ENCODE assay signal across 8 cellular contexts in genomic region chr15:41501961-41502786, GRCh38. TPM values are rescaled to one million over a fixed set of nuclear protein-coding genes. Genes with fewer than 3 reads are reported as not detected.
DNase-seq lines count a peak whose midpoint lies in the region; ATAC-seq, FAIRE-seq and TF ChIP-seq lines count a peak whose summit lies in the region.

No MANE protein-coding gene starts in this region.

- no peaks in the 10 kb centered on the region for H3K9me3 ChIP-seq in breast epithelium
- H3K9me3 ChIP-seq in lower lobe of right lung: no peaks in the 10 kb centered on the region
- H3K9me3 ChIP-seq in tibial nerve: no peaks in the 10 kb centered on the region

- H3K36me3 ChIP-seq in breast epithelium (no peaks in the 10 kb centered on the region), lower lobe of right lung (no peaks in the 10 kb centered on the region), tibial nerve (no peaks in the 10 kb centered on the region)

- H3K4me3 Mint-ChIP-seq in MCF 10A (ENCODE audit: unreplicated experiment): no peak overlapping the region

- POLR2A ChIA-PET in MCF 10A (lab: Yijun Ruan, JAX): no interaction called here

- H3K27ac ChIP-seq in breast epithelium: no peak overlapping the region
- H3K27ac ChIP-seq in lower lobe of right lung: no peak overlapping the region
- no peak overlapping the region for H3K27ac ChIP-seq in tibial nerve

- CTCF ChIA-PET in MCF 10A (lab: Yijun Ruan, JAX): no interaction called here

- TF ChIP-seq EP300 in tibial nerve (IDR thresholded peaks at IDR 0.05): no peak

- no peaks in the 10 kb centered on the region for H3K9me3 Mint-ChIP-seq in MCF 10A (ENCODE audit: unreplicated experiment)
- H3K9me3 Mint-ChIP-seq in activated naive CD4-positive, alpha-beta T cell treated with anti-CD3 and anti-CD28 coated beads, Interleukin-2, amount 50 U/mL, for 72 hours: no peaks in the 10 kb centered on the region

- no peak for FAIRE-seq in urothelium cell line (lab: Jason Lieb, UNC)

- TF ChIP-seq POLR2A in breast epithelium (IDR thresholded peaks at IDR 0.05) (no peak), tibial nerve (IDR thresholded peaks at IDR 0.05) (no peak)

- H3K27me3 ChIP-seq in breast epithelium: peaks cover 14 to 42% of the 10 kb centered on the region in 2 donors
- peaks cover 48% of the 10 kb centered on the region for H3K27me3 ChIP-seq in lower lobe of right lung (ENCODE audit: low read depth)
- peaks cover 0 to 80% of the 10 kb centered on the region in 2 donors for H3K27me3 ChIP-seq in tibial nerve

- no peaks in the 10 kb centered on the region for H3K4me1 Mint-ChIP-seq in MCF 10A (ENCODE audit: insufficient read depth, unreplicated experiment)

- H3K4me1 ChIP-seq in breast epithelium (peaks cover 6 to 12% of the 10 kb centered on the region in 2 donors), lower lobe of right lung (peaks cover 25% of the 10 kb centered on the region), tibial nerve (peaks cover 0 to 22% (median 17%) of the 10 kb centered on the region in 4 donors)

- no peak for DNase-seq in breast epithelium (ENCODE audit: low spot score in 2 of 2)
- DNase-seq in MCF 10A (ENCODE audit: unreplicated experiment): no peak
- peak in 1 of 2 donors; percentile 37 for DNase-seq in activated naive CD4-positive, alpha-beta T cell treated with anti-CD3 and anti-CD28 coated beads, Interleukin-2, amount 50 U/mL, for 72 hours (ENCODE audit: low spot score in 2 of 2)
- DNase-seq in lower lobe of right lung: peak; percentile 62
- DNase-seq in tibial nerve (ENCODE audit: low spot score in 2 of 2): no peak
- DNase-seq in GM19238 (ENCODE audit: insufficient read length, low spot score): no peak
- no peak for DNase-seq in urothelium cell line (ENCODE audit: low spot score)
- no peak for DNase-seq in EL

- WGBS in tibial nerve, 2 donors: 2 to 9% methylated on average over 44 to 45 of the region's 59 CpGs

- TF ChIP-seq CTCF in breast epithelium (IDR thresholded peaks at IDR 0.05) (no peak), MCF 10A (IDR thresholded peaks at IDR 0.05; ENCODE audit: unreplicated experiment) (no peak), lower lobe of right lung (IDR thresholded peaks at IDR 0.05) (no peak), tibial nerve (IDR thresholded peaks at IDR 0.05) (no peak)

- no peaks in the 10 kb centered on the region for H3K36me3 Mint-ChIP-seq in MCF 10A (ENCODE audit: insufficient read depth, unreplicated experiment)
- H3K36me3 Mint-ChIP-seq in activated naive CD4-positive, alpha-beta T cell treated with anti-CD3 and anti-CD28 coated beads, Interleukin-2, amount 50 U/mL, for 72 hours: no peaks in the 10 kb centered on the region

- no peak overlapping the region for H3K27ac Mint-ChIP-seq in MCF 10A (ENCODE audit: low read depth, unreplicated experiment)
- H3K27ac Mint-ChIP-seq in activated naive CD4-positive, alpha-beta T cell treated with anti-CD3 and anti-CD28 coated beads, Interleukin-2, amount 50 U/mL, for 72 hours: no peak overlapping the region

- no peaks in the 10 kb centered on the region for H3K27me3 Mint-ChIP-seq in MCF 10A (ENCODE audit: insufficient read depth, unreplicated experiment)

- no TSS peak for BruUV-seq in MCF 10A (replicated peaks; lab: Mats Ljungman, UMichigan)

- H3K4me3 ChIP-seq in breast epithelium (peak overlapping the region in 2 of 3 donors; percentile 36 to 58), lower lobe of right lung (peak overlapping the region; percentile 42), tibial nerve (peak overlapping the region in 3 of 4 donors; percentile 9 to 22 (median 15))

- intact Hi-C loops in breast epithelium (cut with DNase I; ENCODE audit: low total_unique reads): no loop called here
- intact Hi-C loops in MCF 10A (cut with micrococcal nuclease): no loop called here
- intact Hi-C loops in lower lobe of right lung (cut with DNase I): no loop called here

- ATAC-seq in activated naive CD4-positive, alpha-beta T cell treated with anti-CD3 and anti-CD28 coated beads, Interleukin-2, amount 50 U/mL, for 72 hours: peak; percentile 50 to 56
- peak; percentile 36 to 57 for ATAC-seq in lower lobe of right lung

RNA-seq across cellular contexts. Expression of gene ITPKA, which starts 8.5 kb away (rescaled TPM):
- under 1 TPM in 1 of 3 donors, not detected in 2; 0.15 TPM for total RNA-seq in breast epithelium
- total RNA-seq in MCF 10A (2022): 13.5 and 23.4 TPM in 2 replicates
- total RNA-seq in activated naive CD4-positive, alpha-beta T cell treated with anti-CD3 and anti-CD28 coated beads, Interleukin-2, amount 50 U/mL, for 72 hours: 1 to 10 TPM; 1.2 to 7.1 TPM
- 0.32 TPM for total RNA-seq in lower lobe of right lung
- total RNA-seq in tibial nerve: not detected

RNA-seq across cellular contexts. Expression of gene LTK, which starts 11.5 kb away (rescaled TPM):
- under 1 TPM in 2 of 3 donors, not detected in 1; 0.29 to 0.66 TPM for total RNA-seq in breast epithelium
- total RNA-seq in MCF 10A (2022): 0.17 TPM in 1 of 2 replicates, not detected in the other
- under 1 TPM; 0.20 to 0.51 TPM for total RNA-seq in activated naive CD4-positive, alpha-beta T cell treated with anti-CD3 and anti-CD28 coated beads, Interleukin-2, amount 50 U/mL, for 72 hours
- 25.9 TPM for total RNA-seq in lower lobe of right lung
- total RNA-seq in tibial nerve: under 1 TPM in 2 of 4 donors, not detected in 2; 0.39 to 0.90 TPM

RNA-seq across cellular contexts. Expression of gene RPAP1, which starts 41.9 kb away (rescaled TPM):
- total RNA-seq in breast epithelium (10 to 100 TPM; 22.7 to 28.2 (median 27.1) TPM), MCF 10A (2022) (37.5 and 45.1 TPM in 2 replicates), lower lobe of right lung (28.5 TPM), tibial nerve (10 to 100 TPM; 16.4 to 47.7 (median 31.8) TPM)
- total RNA-seq in activated naive CD4-positive, alpha-beta T cell treated with anti-CD3 and anti-CD28 coated beads, Interleukin-2, amount 50 U/mL, for 72 hours: 10 to 100 TPM; 47.8 to 66.3 TPM

RNA-seq across cellular contexts. Expression of gene TYRO3, which starts 56.8 kb away (rescaled TPM):
- total RNA-seq in breast epithelium (10 to 100 TPM in 1 of 3 donors, 1 to 10 TPM in 2; 6.9 to 36.8 (median 8.8) TPM), MCF 10A (2022) (9.7 and 12.3 TPM in 2 replicates), lower lobe of right lung (17.3 TPM), tibial nerve (10 to 100 TPM; 21.0 to 28.5 (median 23.9) TPM)
- total RNA-seq in activated naive CD4-positive, alpha-beta T cell treated with anti-CD3 and anti-CD28 coated beads, Interleukin-2, amount 50 U/mL, for 72 hours: 1 to 10 TPM; 1.7 to 2.9 TPM

Comparison
In these comparisons a context has a peak if more than half of its experiments do, and no peak if none do; other contexts are left out.
1. RNA of gene LTK, which starts 11.5 kb away (total RNA-seq): 25.9 TPM in lower lobe of right lung (single experiment); 0.20 to 0.51 TPM in activated naive CD4-positive, alpha-beta T cell treated with anti-CD3 and anti-CD28 coated beads, Interleukin-2, amount 50 U/mL, for 72 hours, 0.39 to 0.90 TPM in tibial nerve, 0.29 to 0.66 TPM in breast epithelium and 0.17 TPM in MCF 10A; every median in the first group is over 10 times any median in the second.
2. Peak in every context shown above with its lines, with median percentiles within 50 percentile points of each other: H3K4me3 ChIP-seq.